Comparison of ENCODE assay signal across 2 cellular contexts in genomic region chr6:41015860-41016259, GRCh38.
TF ChIP-seq lines count a peak whose summit lies in the region.

No MANE protein-coding gene starts in this region.

TF ChIP-seq in HEK293, 187 proteins besides CTCF, POLR2A, EP300 and RAD21:
- peak; percentile 94 for TF ChIP-seq ZNF146 (tag by site-specific recombination; IDR thresholded peaks at IDR 0.05)
- TF ChIP-seq, protein P1, sequence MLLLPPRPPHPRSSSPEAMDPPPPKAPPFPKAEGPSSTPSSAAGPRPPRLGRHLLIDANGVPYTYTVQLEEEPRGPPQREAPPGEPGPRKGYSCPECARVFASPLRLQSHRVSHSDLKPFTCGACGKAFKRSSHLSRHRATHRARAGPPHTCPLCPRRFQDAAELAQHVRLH (tag by site-specific recombination; IDR thresholded peaks at IDR 0.05): 0 out of 2 replicates have a peak, but pooled peaks have one; percentile 48

TF ChIP-seq in K562, 482 proteins besides CTCF, POLR2A, EP300 and RAD21:
- TF ChIP-seq ZNF146 (CRISPR knock-in tag; IDR thresholded peaks at IDR 0.05; ENCODE audit: unreplicated experiment): peak; percentile 22
